ENCODE assay signal across 11 cellular contexts in genomic region chr6:12369781-12370262, GRCh38.
DNase-seq lines count a peak whose midpoint lies in the region; ATAC-seq and TF ChIP-seq lines count a peak whose summit lies in the region.
"Had no signal": no experiment of that assay in that cellular context is flagged by ENCODE, and none has a peak within 500 bp of the region (broad histone marks: within the 10 kb centered on the region; RNA-seq: fewer than 3 reads in every experiment).

No MANE protein-coding gene starts in this region.

- H3K27ac Mint-ChIP-seq in neural progenitor cell: no peak overlapping the region
- no peak overlapping the region for H3K27ac Mint-ChIP-seq in HFFc6
- H3K27ac Mint-ChIP-seq: activated CD4-positive, alpha-beta T cell treated with anti-CD3 and anti-CD28 coated beads for 36 hours had no signal

- H3K36me3 Mint-ChIP-seq in neural progenitor cell: no peaks in the 10 kb centered on the region
- no peaks in the 10 kb centered on the region for H3K36me3 Mint-ChIP-seq in HFFc6 (ENCODE audit: low read depth)

- H3K9me3 Mint-ChIP-seq in neural progenitor cell: no peaks in the 10 kb centered on the region
- H3K9me3 Mint-ChIP-seq in HFFc6: no peaks in the 10 kb centered on the region
- H3K9me3 Mint-ChIP-seq: central memory CD8-positive, alpha-beta T cell had no signal

- no peaks in the 10 kb centered on the region for H3K36me3 ChIP-seq in lower lobe of right lung
- no peaks in the 10 kb centered on the region for H3K36me3 ChIP-seq in neural progenitor cell

- no peaks in the 10 kb centered on the region for H3K9me3 ChIP-seq in lower lobe of right lung
- no peaks in the 10 kb centered on the region for H3K9me3 ChIP-seq in neural progenitor cell (ENCODE audit: low read depth)

- no peak overlapping the region for H3K4me3 Mint-ChIP-seq in neural progenitor cell
- no peak overlapping the region for H3K4me3 Mint-ChIP-seq in HFFc6
- H3K4me3 Mint-ChIP-seq: activated CD4-positive, alpha-beta T cell treated with anti-CD3 and anti-CD28 coated beads for 36 hours; central memory CD8-positive, alpha-beta T cell had no signal

- H4K20me1 ChIP-seq in neural progenitor cell (ENCODE audit: low read depth): no peaks in the 10 kb centered on the region

- H3K4me3 ChIP-seq in lower lobe of right lung: no peak overlapping the region
- H3K4me3 ChIP-seq in neural progenitor cell: no peak overlapping the region

- no peak overlapping the region for H3K9ac ChIP-seq in neural progenitor cell

- H3K4me2 ChIP-seq in neural progenitor cell: no peak overlapping the region

- DNase-seq in lower lobe of right lung (peak; percentile 67), neural progenitor cell (ENCODE audit: low spot score) (no peak), AG08395 (ENCODE audit: low spot score) (no peak), HFFc6 (no peak)
- no peak for DNase-seq in central memory CD4-positive, alpha-beta T cell
- DNase-seq: activated CD4-positive, alpha-beta T cell treated with anti-CD3 and anti-CD28 coated beads for 36 hours; NCI-H1694 treated with DMSO at 0.1 percent for 48 hours had no signal

- H3K4me1 Mint-ChIP-seq in neural progenitor cell (peaks cover 8% of the 10 kb centered on the region), HFFc6 (ENCODE audit: low read depth) (peaks cover 12% of the 10 kb centered on the region)
- H3K4me1 Mint-ChIP-seq: activated CD4-positive, alpha-beta T cell treated with anti-CD3 and anti-CD28 coated beads for 36 hours; central memory CD8-positive, alpha-beta T cell had no signal

- TF ChIP-seq POLR2A in GM18505 (IDR thresholded peaks at IDR 0.05; ENCODE audit: borderline replicate concordance, extremely low read depth, insufficient read depth, insufficient read length): no peak

- H3K79me2 ChIP-seq in neural progenitor cell (ENCODE audit: low read depth): no peaks in the 10 kb centered on the region

- H3K27me3 Mint-ChIP-seq in neural progenitor cell (ENCODE audit: insufficient read depth, low read depth) (no peaks in the 10 kb centered on the region), HFFc6 (ENCODE audit: insufficient read depth) (peaks cover 5% of the 10 kb centered on the region)
- H3K27me3 Mint-ChIP-seq: central memory CD8-positive, alpha-beta T cell had no signal

- peak; percentile 22 for TF ChIP-seq CTCF in lower lobe of right lung (IDR thresholded peaks at IDR 0.05)
- TF ChIP-seq CTCF in neural progenitor cell (IDR thresholded peaks at IDR 0.05): no peak
- no peak for TF ChIP-seq CTCF in HFFc6 (IDR thresholded peaks at IDR 0.05)

- H3K27me3 ChIP-seq in lower lobe of right lung (ENCODE audit: low read depth) (no peaks in the 10 kb centered on the region), neural progenitor cell (no peaks in the 10 kb centered on the region)

- H3K27ac ChIP-seq in lower lobe of right lung: no peak overlapping the region
- no peak overlapping the region for H3K27ac ChIP-seq in neural progenitor cell

- intact Hi-C loops in lower lobe of right lung (cut with DNase I): no loop called here

- H2AFZ ChIP-seq in neural progenitor cell (replicated peaks): no peak overlapping the region

- ATAC-seq in GM18505 (IDR thresholded peaks at IDR 0.05; ENCODE audit: unreplicated experiment) (peak; percentile 59), GM21529 (IDR thresholded peaks at IDR 0.05; ENCODE audit: unreplicated experiment) (peak; percentile 71), HG03520 (IDR thresholded peaks at IDR 0.05; ENCODE audit: unreplicated experiment) (peak; percentile 65), lower lobe of right lung (peak; percentile 88 to 91)
- ATAC-seq: activated CD4-positive, alpha-beta T cell treated with anti-CD3 and anti-CD28 coated beads for 36 hours had no signal

- no peaks in the 10 kb centered on the region for H3F3A ChIP-seq in neural progenitor cell (ENCODE audit: low read depth)

- H3K4me1 ChIP-seq in lower lobe of right lung (peaks cover 17% of the 10 kb centered on the region), neural progenitor cell (peaks cover 16% of the 10 kb centered on the region)
